ENCODE assay signal across 2 cellular contexts in the genomic region with DNA sequence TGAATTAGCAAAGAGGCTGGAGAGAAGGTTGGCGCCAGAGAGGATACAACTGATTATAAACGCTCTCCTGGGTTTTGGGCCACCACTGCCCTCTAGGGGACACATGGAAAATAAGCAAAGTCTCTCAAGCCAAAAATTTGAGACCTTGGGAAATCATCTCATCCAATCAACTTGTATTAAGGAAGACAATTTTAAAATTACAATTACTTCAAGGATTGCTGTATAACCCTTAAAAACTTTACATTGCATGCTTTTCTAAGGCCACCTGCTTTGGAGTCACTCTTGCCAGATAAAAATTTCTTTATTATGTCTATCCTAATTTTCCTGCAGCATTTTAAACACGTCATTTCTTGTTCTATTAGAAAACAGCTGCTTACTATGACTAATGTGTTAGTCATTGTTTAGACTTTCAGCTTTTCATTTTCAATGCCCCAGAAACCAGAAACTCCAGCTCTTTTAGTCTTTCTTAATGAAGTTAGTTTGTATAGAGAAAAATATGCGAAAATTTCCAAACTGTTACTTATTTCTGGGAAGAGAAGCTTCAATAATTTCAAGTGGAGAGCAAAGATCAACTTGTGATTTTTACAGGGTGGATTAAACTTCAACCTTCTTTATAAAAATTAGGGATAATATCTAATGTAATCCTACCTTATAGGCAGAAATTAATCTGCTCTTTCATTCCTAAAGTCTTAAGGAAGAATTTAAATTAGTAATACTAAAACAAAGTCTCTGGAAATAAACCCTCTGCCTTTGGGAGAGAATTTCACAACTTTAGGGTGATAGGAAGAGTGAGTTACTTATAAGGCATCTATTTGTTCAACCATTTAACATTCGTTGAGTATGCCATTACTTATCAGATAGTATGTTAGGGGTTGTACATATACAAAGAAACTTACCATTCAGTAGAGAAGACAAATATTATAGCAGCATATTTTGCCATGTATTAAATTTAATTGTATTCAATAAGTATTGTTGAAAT.
TF ChIP-seq lines count a peak whose summit lies in the region.

No MANE protein-coding gene starts in this region.

TF ChIP-seq in GM23338, 12 proteins besides CTCF, POLR2A, EP300 and RAD21:
- TF ChIP-seq POLR2AphosphoS5 (IDR thresholded peaks at IDR 0.05; ENCODE audit: low read depth): no peak
- TF ChIP-seq JUNB (IDR thresholded peaks at IDR 0.05; ENCODE audit: unreplicated experiment): no peak
- no peak for TF ChIP-seq NANOG (IDR thresholded peaks at IDR 0.05; ENCODE audit: borderline replicate concordance)
- TF ChIP-seq ZNF114 (CRISPR knock-in tag; IDR thresholded peaks at IDR 0.05): no peak
- no peak for TF ChIP-seq ZNF331 (CRISPR knock-in tag; IDR thresholded peaks at IDR 0.05; ENCODE audit: low read depth)
TF ChIP-seq in GM23338: peak in this region for 0.

TF ChIP-seq in H1, 55 proteins besides CTCF, POLR2A, EP300 and RAD21:
- TF ChIP-seq BCL11A (IDR thresholded peaks at IDR 0.05; ENCODE audit: low read depth in 2 of 2, low read length in 2 of 2) (no peak), SRF (IDR thresholded peaks at IDR 0.05; ENCODE audit: low read depth, low read length) (no peak), CBX5 (IDR thresholded peaks at IDR 0.05; ENCODE audit: low read depth, low read length) (no peak), TAF1 (IDR thresholded peaks at IDR 0.05; ENCODE audit: low read depth, low read length) (0 out of 2 replicates have a peak, but pooled peaks have one; percentile 15), SP1 (IDR thresholded peaks at IDR 0.05; ENCODE audit: low read depth, low read length) (no peak)
